35 cellular contexts compared by ENCODE assay signal in genomic region chr11:35071722-35072121, GRCh38.
"Had no signal": no experiment of that assay in that cellular context is flagged by ENCODE, and none has a peak within 500 bp of the region (broad histone marks: within the 10 kb centered on the region; RNA-seq: fewer than 3 reads in every experiment).

No MANE protein-coding gene starts in this region.

- H3K4me3 ChIP-seq: esophagus muscularis mucosa, heart left ventricle, pancreas, prostate gland, sigmoid colon, stomach, thyroid gland, upper lobe of right lung had no signal

- H3K27me3 Mint-ChIP-seq: activated naive CD8-positive, alpha-beta T cell treated with anti-CD3 and anti-CD28 coated beads, Interleukin-2, amount 50 U/mL, for 24 hours; naive B cell; stimulated activated naive B cell treated with anti-CD40 and anti-IgM and Interleukin-4, amounts not matched to agents 10 μg/mL and 1 μg/mL and 100 μg/mL, for 72 hours had no signal

- ATAC-seq: activated CD4-positive, CD25-positive, alpha-beta regulatory T cell treated with anti-CD3 and anti-CD28 coated beads, Interleukin-2, amount 50 U/mL, for 24 hours; activated naive CD8-positive, alpha-beta T cell treated with anti-CD3 and anti-CD28 coated beads, Interleukin-2, amount 50 U/mL, for 24 hours; foreskin keratinocyte; heart left ventricle; left colon; pancreas; stimulated activated naive B cell treated with anti-CD40 and anti-IgM and Interleukin-4, amounts not matched to agents 10 μg/mL and 1 μg/mL and 100 μg/mL, for 72 hours; upper lobe of right lung had no signal

- H3K4me3 Mint-ChIP-seq: endodermal cell; immature natural killer cell; mesothelial cell of epicardium; naive B cell; stimulated activated naive B cell treated with anti-CD40 and anti-IgM and Interleukin-4, amounts not matched to agents 10 μg/mL and 1 μg/mL and 100 μg/mL, for 72 hours; T-helper 1 cell treated with Interleukin-12 subunit alpha and Interleukin-12 subunit beta and Interleukin-4 antibody, amounts not matched to agents 30 μg/mL and 1 μg/mL, for 36 hours had no signal

- H3K9me3 ChIP-seq: pancreas, prostate gland, sigmoid colon, thyroid gland, upper lobe of right lung had no signal

- H3K4me1 Mint-ChIP-seq: endodermal cell, mesothelial cell of epicardium had no signal

- DNase-seq: activated CD4-positive, alpha-beta T cell treated with anti-CD3 and anti-CD28 coated beads for 48 hours; activated CD4-positive, alpha-beta T cell treated with anti-CD3 and anti-CD28 coated beads, Interleukin-2, amount 50 U/mL, for 48 hours; activated CD8-positive, alpha-beta memory T cell treated with anti-CD3 and anti-CD28 coated beads, Interleukin-2, amount 50 U/mL, for 48 hours; activated naive CD4-positive, alpha-beta T cell treated with Interleukin-2 at 50 U/mL for 16 hours; activated naive CD8-positive, alpha-beta T cell treated with anti-CD3 and anti-CD28 coated beads, Interleukin-2, amount 50 U/mL, for 24 hours; activated T-cell treated with anti-CD3 and anti-CD28 coated beads, Interleukin-2, amount 50 U/mL, for 48 hours; amygdala; caudate nucleus; cortex of kidney; endodermal cell; foreskin keratinocyte; heart left ventricle; hypothalamus; immature natural killer cell; kidney; left colon; mammary epithelial cell; naive B cell; pancreas; retina; sigmoid colon; small intestine; stimulated activated CD4-positive, alpha-beta T cell treated with anti-CD3 and anti-CD28 coated beads, Interleukin-4, amount 100 ng/mL, for 24 hours; stimulated activated naive B cell treated with anti-CD40 and anti-IgM and Interleukin-4, amounts not matched to agents 10 μg/mL and 1 μg/mL and 100 μg/mL, for 72 hours; stomach; T-helper 9 cell; thyroid gland; upper lobe of right lung had no signal

- H3K36me3 ChIP-seq: esophagus muscularis mucosa, heart left ventricle, pancreas, prostate gland, sigmoid colon, stomach, thyroid gland, upper lobe of right lung had no signal

- FAIRE-seq: kidney, pancreas, small intestine, TTC549 had no signal

- H3K27ac ChIP-seq: esophagus muscularis mucosa, foreskin keratinocyte, heart left ventricle, pancreas, prostate gland, sigmoid colon, stomach, thyroid gland, upper lobe of right lung, VCaP had no signal

- H3K27ac Mint-ChIP-seq: activated naive CD8-positive, alpha-beta T cell treated with anti-CD3 and anti-CD28 coated beads, Interleukin-2, amount 50 U/mL, for 24 hours; endodermal cell; mesothelial cell of epicardium; stimulated activated naive B cell treated with anti-CD40 and anti-IgM and Interleukin-4, amounts not matched to agents 10 μg/mL and 1 μg/mL and 100 μg/mL, for 72 hours; T-helper 1 cell treated with Interleukin-12 subunit alpha and Interleukin-12 subunit beta and Interleukin-4 antibody, amounts not matched to agents 30 μg/mL and 1 μg/mL, for 36 hours had no signal

- H3K27me3 ChIP-seq: esophagus muscularis mucosa, foreskin keratinocyte, heart left ventricle, pancreas, sigmoid colon, stomach, thyroid gland, upper lobe of right lung had no signal

- H3K4me1 ChIP-seq: esophagus muscularis mucosa, pancreas, prostate gland, thyroid gland, upper lobe of right lung had no signal
